Comparison of ENCODE assay signal across 1 cellular context in the genomic region with DNA sequence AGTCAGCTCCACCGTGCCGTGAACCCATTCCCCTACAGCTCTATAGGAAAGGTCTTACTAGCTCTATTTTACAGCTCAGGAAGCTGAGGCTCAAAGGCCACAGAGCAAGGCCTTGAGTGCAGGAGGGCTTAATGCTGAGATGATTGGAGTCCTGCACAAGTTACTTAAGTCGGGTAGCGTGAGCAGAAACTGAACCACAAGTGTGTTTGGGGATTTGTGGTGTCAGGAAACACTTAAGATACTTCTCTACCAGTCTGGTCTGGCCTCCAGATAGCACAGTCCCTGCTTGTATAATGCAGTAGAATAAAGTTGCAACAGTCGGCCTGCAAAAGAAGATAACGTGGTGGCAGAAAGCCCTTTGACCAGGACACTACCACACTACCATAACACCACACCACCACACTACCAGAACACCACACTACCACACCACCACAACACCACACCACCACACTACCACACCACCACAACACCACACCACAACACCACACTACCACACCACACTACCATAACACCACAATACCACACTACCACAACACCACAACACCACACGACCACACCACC.
TF ChIP-seq lines count a peak whose summit lies in the region.

No MANE protein-coding gene starts in this region.

TF ChIP-seq in IMR-90, 13 proteins besides CTCF, POLR2A, EP300 and RAD21 (continued from another document):
- no peak for TF ChIP-seq ELK1 (IDR thresholded peaks at IDR 0.05; ENCODE audit: borderline replicate concordance, low read depth, low read length)
